15 cellular contexts compared by ENCODE assay signal in genomic region chr10:108112218-108112617, GRCh38.
A peak's percentile ranks its signal among the peaks of the same experiment; 100 is the strongest.
DNase-seq lines count a peak whose midpoint lies in the region; ATAC-seq and TF ChIP-seq lines count a peak whose summit lies in the region.
"Had no signal": no experiment of that assay in that cellular context is flagged by ENCODE, and none has a peak within 500 bp of the region (broad histone marks: within the 10 kb centered on the region; RNA-seq: fewer than 3 reads in every experiment).

No MANE protein-coding gene starts in this region.

- no peak overlapping the region for H3K27ac ChIP-seq in OCI-LY1 (ENCODE audit: low read depth, low read length, poor library complexity, severe bottlenecking)
- H3K27ac ChIP-seq in lower lobe of right lung: no peak overlapping the region
- H3K27ac ChIP-seq in CD8-positive, alpha-beta T cell (ENCODE audit: low read depth, low read length): no peak overlapping the region
- H3K27ac ChIP-seq: A549 had no signal

- no peaks in the 10 kb centered on the region for H3F3A ChIP-seq in OCI-LY1 (ENCODE audit: insufficient read depth, low read length)

- H3K4me3 Mint-ChIP-seq in CD8-positive, alpha-beta T cell: no peak overlapping the region
- H3K4me3 Mint-ChIP-seq: natural killer cell, T-helper 17 cell had no signal

- H3K4me1 ChIP-seq in OCI-LY1 (ENCODE audit: insufficient read depth, low read length, severe bottlenecking) (no peaks in the 10 kb centered on the region), lower lobe of right lung (no peaks in the 10 kb centered on the region)
- no peaks in the 10 kb centered on the region for H3K4me1 ChIP-seq in CD8-positive, alpha-beta T cell (ENCODE audit: insufficient read depth, low read length)
- H3K4me1 ChIP-seq: A549 had no signal

- H3K27ac Mint-ChIP-seq in CD8-positive, alpha-beta T cell: no peak overlapping the region
- H3K27ac Mint-ChIP-seq: natural killer cell, T-helper 17 cell had no signal

- H3K27me3 ChIP-seq in OCI-LY1 (ENCODE audit: insufficient read depth, low read length): no peaks in the 10 kb centered on the region
- H3K27me3 ChIP-seq in lower lobe of right lung (ENCODE audit: low read depth): no peaks in the 10 kb centered on the region
- H3K27me3 ChIP-seq in CD8-positive, alpha-beta T cell (ENCODE audit: insufficient read depth, low read length): no peaks in the 10 kb centered on the region

- TF ChIP-seq CTCF in OCI-LY1 (IDR thresholded peaks at IDR 0.05; ENCODE audit: low read length) (peak; percentile 28; the same call in 1 of the 2 replicates), epithelial cell of esophagus (IDR thresholded peaks at IDR 0.05; ENCODE audit: insufficient read depth, low read depth, low read length, missing control alignments) (peak; percentile 44), retinal pigment epithelial cell (conservative IDR thresholded peaks at IDR 0.05; ENCODE audit: low read depth, low read length) (peak; percentile 49), lower lobe of right lung (IDR thresholded peaks at IDR 0.05) (no peak)
- TF ChIP-seq CTCF in CD8-positive, alpha-beta T cell (IDR thresholded peaks at IDR 0.05): no peak

- H3K4me3 ChIP-seq in OCI-LY1 (ENCODE audit: low read depth, low read length, poor library complexity, severe bottlenecking) (no peak overlapping the region), epithelial cell of esophagus (ENCODE audit: low read length) (no peak overlapping the region), retinal pigment epithelial cell (ENCODE audit: low read length) (no peak overlapping the region), lower lobe of right lung (no peak overlapping the region)
- H3K4me3 ChIP-seq in CD8-positive, alpha-beta T cell (ENCODE audit: low read depth, low read length): no peak overlapping the region
- H3K4me3 ChIP-seq: A549 had no signal

- no peak overlapping the region for H3K4me2 ChIP-seq in OCI-LY1 (ENCODE audit: low read length)
- H3K4me2 ChIP-seq: A549 had no signal

- H3K9me3 ChIP-seq in OCI-LY1 (ENCODE audit: low read length) (no peaks in the 10 kb centered on the region), lower lobe of right lung (no peaks in the 10 kb centered on the region)
- no peaks in the 10 kb centered on the region for H3K9me3 ChIP-seq in CD8-positive, alpha-beta T cell (ENCODE audit: low read length)
- H3K9me3 ChIP-seq: A549 had no signal

- H3K27me3 Mint-ChIP-seq in CD8-positive, alpha-beta T cell (ENCODE audit: low read depth): no peaks in the 10 kb centered on the region
- H3K27me3 Mint-ChIP-seq: T-helper 17 cell had no signal

- peaks cover 12% of the 10 kb centered on the region for H3K9me3 Mint-ChIP-seq in CD8-positive, alpha-beta T cell

- H3K9ac ChIP-seq in OCI-LY1 (ENCODE audit: low read length): no peak overlapping the region

- no peaks in the 10 kb centered on the region for H3K36me3 Mint-ChIP-seq in CD8-positive, alpha-beta T cell
- H3K36me3 Mint-ChIP-seq: natural killer cell had no signal

- no peaks in the 10 kb centered on the region for H4K20me1 ChIP-seq in OCI-LY1 (ENCODE audit: insufficient read depth, low read length)

- ATAC-seq in lower lobe of right lung: no peak
- no peak for ATAC-seq in HG02981 (IDR thresholded peaks at IDR 0.05; ENCODE audit: unreplicated experiment)
- no peak for ATAC-seq in CD8-positive, alpha-beta T cell
- ATAC-seq: A549, natural killer cell, T-helper 17 cell had no signal

- H3K4me1 Mint-ChIP-seq in CD8-positive, alpha-beta T cell (ENCODE audit: low read depth): no peaks in the 10 kb centered on the region
- H3K4me1 Mint-ChIP-seq: natural killer cell, T-helper 17 cell had no signal

- no peaks in the 10 kb centered on the region for H3K36me3 ChIP-seq in OCI-LY1 (ENCODE audit: insufficient read depth, low read length)
- no peaks in the 10 kb centered on the region for H3K36me3 ChIP-seq in lower lobe of right lung
- H3K36me3 ChIP-seq in CD8-positive, alpha-beta T cell (ENCODE audit: insufficient read depth, low read length): no peaks in the 10 kb centered on the region

- DNase-seq in NCI-H748 (lab: John Stamatoyannopoulos, UW; ENCODE audit: unreplicated experiment) (peak; percentile 7), NCI-H748 treated with DMSO at 0.1 percent for 48 hours (lab: John Stamatoyannopoulos, UW) (no peak), epithelial cell of esophagus (ENCODE audit: low read depth) (peak; percentile 30), retinal pigment epithelial cell (ENCODE audit: low read depth) (no peak), lower lobe of right lung (no peak)
- no peak for DNase-seq in CD8-positive, alpha-beta T cell
- DNase-seq: anterior cingulate cortex, EL, islet precursor cell, natural killer cell, NCI-H510A, T-helper 17 cell had no signal

- POLR2A ChIA-PET in CD8-positive, alpha-beta T cell (lab: Charles Lee): no interaction called here

- H3K79me2 ChIP-seq in OCI-LY1 (ENCODE audit: insufficient read depth, low read length): no peaks in the 10 kb centered on the region

- intact Hi-C loops in lower lobe of right lung (cut with DNase I): no loop called here
- intact Hi-C loops in CD8-positive, alpha-beta T cell (cut with DNase I, micrococcal nuclease): no loop called here

- H3K9me2 ChIP-seq in OCI-LY1 (ENCODE audit: low read depth, low read length): no peaks in the 10 kb centered on the region

- CTCF ChIA-PET in CD8-positive, alpha-beta T cell (lab: Charles Lee): no interaction called here

- no peak overlapping the region for H2AFZ ChIP-seq in OCI-LY1 (ENCODE audit: low read length)

Comparison
In these comparisons a context has a peak if more than half of its experiments do, and no peak if none do; other contexts are left out.
1. DNase-seq: peak in NCI-H748 (single experiment) and epithelial cell of esophagus (single experiment); none in NCI-H748 treated with DMSO at 0.1 percent for 48 hours (single experiment), retinal pigment epithelial cell (single experiment), lower lobe of right lung (single experiment) and CD8-positive, alpha-beta T cell (0 of 7).
2. CTCF ChIP-seq: peak in OCI-LY1 (single experiment), epithelial cell of esophagus (single experiment) and retinal pigment epithelial cell (single experiment); none in lower lobe of right lung (single experiment) and CD8-positive, alpha-beta T cell (single experiment).